ENCODE assay signal across 29 cellular contexts in the genomic region with DNA sequence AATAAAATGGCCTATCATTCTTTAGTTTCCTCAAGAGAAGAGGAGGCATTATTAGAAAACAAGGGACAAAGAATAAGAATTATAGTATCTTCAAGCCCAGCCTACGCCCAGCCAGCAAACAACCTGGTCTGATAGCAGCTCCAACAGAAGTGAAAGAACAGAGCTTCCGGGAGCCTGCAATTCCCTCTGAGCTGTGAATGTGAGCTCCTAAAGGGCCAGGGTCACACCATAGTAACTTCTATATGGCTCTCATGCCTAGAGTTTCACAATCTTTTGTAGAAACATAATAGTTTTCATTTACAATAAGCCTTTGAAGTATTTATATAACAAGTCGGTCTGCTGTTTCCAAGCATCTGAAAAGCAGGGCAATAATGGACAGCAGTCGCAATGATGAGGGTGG.
DNase-seq lines count a peak whose midpoint lies in the region; ATAC-seq and TF ChIP-seq lines count a peak whose summit lies in the region.
"Had no signal": no experiment of that assay in that cellular context is flagged by ENCODE, and none has a peak within 500 bp of the region (broad histone marks: within the 10 kb centered on the region; RNA-seq: fewer than 3 reads in every experiment).

No MANE protein-coding gene starts in this region.

- no peak overlapping the region for H3K27ac Mint-ChIP-seq in CD8-positive, alpha-beta memory T cell
- no peak overlapping the region for H3K27ac Mint-ChIP-seq in Calu3 (ENCODE audit: unreplicated experiment)
- H3K27ac Mint-ChIP-seq: CD14-positive monocyte; T-helper 1 cell treated with Interleukin-12 subunit alpha and Interleukin-12 subunit beta and Interleukin-4 antibody, amounts not matched to agents 30 μg/mL and 1 μg/mL, for 36 hours had no signal

- TF ChIP-seq CTCF in left ventricle myocardium inferior (IDR thresholded peaks at IDR 0.05; ENCODE audit: borderline replicate concordance) (no peak), transverse colon (IDR thresholded peaks at IDR 0.05) (no peak), Calu3 (IDR thresholded peaks at IDR 0.05; ENCODE audit: unreplicated experiment) (no peak)

- peak overlapping the region; percentile 13 for H3K27ac ChIP-seq in left ventricle myocardium inferior (replicated peaks)
- peak overlapping the region; percentile 86 for H3K27ac ChIP-seq in layer of hippocampus (ENCODE audit: low read depth, low read length)
- no peak overlapping the region for H3K27ac ChIP-seq in neuronal stem cell (replicated peaks; ENCODE audit: low read length)
- peak overlapping the region; percentile 29 to 66 (median 42) for H3K27ac ChIP-seq in transverse colon
- H3K27ac ChIP-seq in CD8-positive, alpha-beta memory T cell (ENCODE audit: low read depth, low read length) = no peak overlapping the region
- H3K27ac ChIP-seq: GM23248, neutrophil, prostate gland, SK-N-MC, thoracic aorta, uterus had no signal

- POLR2A ChIA-PET in CD8-positive, alpha-beta memory T cell (lab: Charles Lee) = no interaction called here

- no peak overlapping the region for H4K8ac ChIP-seq in neuronal stem cell (ENCODE audit: low read depth, low read length)

- CTCF ChIA-PET in CD8-positive, alpha-beta memory T cell (lab: Charles Lee) = no interaction called here
- CTCF ChIA-PET in Calu3 (lab: Charles Lee) = no interaction called here

- no peak overlapping the region for H2AK5ac ChIP-seq in neuronal stem cell (ENCODE audit: low read depth, low read length)

- no CpG with 5 or more reads among the region's 4 CpGs for WGBS in neuronal stem cell (ENCODE audit: extremely low coverage in 2 of 2, insufficient read length in 2 of 2, insufficient replicate concordance in 1 of 2), 2 donors
- 41% methylated on average over 4 of the region's 4 CpGs; no CpG with 5 or more reads in 1 of the 2 donors for WGBS in transverse colon (ENCODE audit: low coverage in 1 of 2), 2 donors

- H3K36me3 ChIP-seq in left ventricle myocardium inferior (no peaks in the 10 kb centered on the region), neuronal stem cell (replicated peaks in 1 of 2; ENCODE audit: control insufficient read depth in 2 of 2, insufficient read depth in 2 of 2, low read length in 2 of 2) (no peaks in the 10 kb centered on the region), transverse colon (no peaks in the 10 kb centered on the region)
- no peaks in the 10 kb centered on the region for H3K36me3 ChIP-seq in CD8-positive, alpha-beta memory T cell (ENCODE audit: insufficient read depth, low read length)
- H3K36me3 ChIP-seq: gastroesophageal sphincter, neutrophil, prostate gland, thoracic aorta, uterus had no signal

- H2BK12ac ChIP-seq in neuronal stem cell (ENCODE audit: low read length) = no peak overlapping the region

- no peak overlapping the region for H3K4ac ChIP-seq in neuronal stem cell (ENCODE audit: low read length)

- H3K18ac ChIP-seq in neuronal stem cell (ENCODE audit: low read length) = no peak overlapping the region

- H3K4me1 ChIP-seq in left ventricle myocardium inferior (peaks cover 47% of the 10 kb centered on the region), neuronal stem cell (ENCODE audit: control insufficient read depth in 2 of 2, insufficient read depth in 1 of 2, low read depth in 1 of 2, low read length in 2 of 2) (peaks cover 11 to 21% of the 10 kb centered on the region in 2 donors), transverse colon (peaks cover 0 to 47% (median 10%) of the 10 kb centered on the region in 4 donors)
- H3K4me1 ChIP-seq in CD8-positive, alpha-beta memory T cell (ENCODE audit: insufficient read depth, low read length) = no peaks in the 10 kb centered on the region
- H3K4me1 ChIP-seq: prostate gland, uterus had no signal

- in situ Hi-C loops in transverse colon (cut with MboI; ENCODE audit: low pct_ligation_motif_present in 1 of 4, low pct_unique_long_range_greater_than_20kb in 1 of 4, low sequenced_read_pairs in 3 of 4) = no loop called here

- H3K79me1 ChIP-seq in neuronal stem cell (ENCODE audit: low read depth, low read length) = no peaks in the 10 kb centered on the region

- H2AFZ ChIP-seq in neuronal stem cell (ENCODE audit: low read length) = peak overlapping the region; percentile 8
- H2AFZ ChIP-seq: GM23248 had no signal

- no peaks in the 10 kb centered on the region for H3K27me3 ChIP-seq in left ventricle myocardium inferior (ENCODE audit: low read depth)
- H3K27me3 ChIP-seq in layer of hippocampus (ENCODE audit: control insufficient read depth, insufficient read depth, low read length) = no peaks in the 10 kb centered on the region
- H3K27me3 ChIP-seq in neuronal stem cell (ENCODE audit: control insufficient read depth in 3 of 3, insufficient read depth in 3 of 3, low read depth in 1 of 3, low read length in 3 of 3) = no peaks in the 10 kb centered on the region
- no peaks in the 10 kb centered on the region for H3K27me3 ChIP-seq in transverse colon
- H3K27me3 ChIP-seq in CD8-positive, alpha-beta memory T cell (ENCODE audit: insufficient read depth, low read length, poor library complexity, severe bottlenecking) = no peaks in the 10 kb centered on the region
- H3K27me3 ChIP-seq: gastroesophageal sphincter, neutrophil, uterus had no signal

- H3K4me3 ChIP-seq in left ventricle myocardium inferior = no peak overlapping the region
- H3K4me3 ChIP-seq in neuronal stem cell (ENCODE audit: low read length in 2 of 2) = no peak overlapping the region
- no peak overlapping the region for H3K4me3 ChIP-seq in transverse colon
- no peak overlapping the region for H3K4me3 ChIP-seq in CD8-positive, alpha-beta memory T cell (ENCODE audit: low read length)
- H3K4me3 ChIP-seq: gastroesophageal sphincter, GM23248, prostate gland, SK-N-MC, thoracic aorta, uterus had no signal

- no peak overlapping the region for H3K9ac ChIP-seq in neuronal stem cell (ENCODE audit: low read depth, low read length, poor library complexity)
- H3K9ac ChIP-seq: GM23248 had no signal

- DNase-seq in left ventricle myocardium inferior (no peak), Right ventricle myocardium superior (no peak), neuronal stem cell (ENCODE audit: low spot score) (no peak), transverse colon (peak; percentile 50), Calu3 (no peak)
- no peak for DNase-seq in CD8-positive, alpha-beta memory T cell
- DNase-seq: 8988T; activated T-cell treated with anti-CD3 and anti-CD28 coated beads, Interleukin-2, amount 50 U/mL, for 48 hours; GM23248; KBM-7; mammary epithelial cell; NCI-H1092 treated with DMSO at 0.1 percent for 48 hours; NCI-H1694 treated with DMSO at 0.1 percent for 48 hours; NCI-H446 treated with DMSO at 0.1 percent for 48 hours; NCI-H82; RPMI8226; stimulated activated CD4-positive, alpha-beta T cell treated with anti-CD3 and anti-CD28 coated beads, Interleukin-15, amount 100 ng/mL, for 24 hours; stimulated activated naive B cell treated with anti-CD40 and anti-IgM and Interleukin-4, amounts not matched to agents 10 μg/mL and 1 μg/mL and 100 μg/mL, for 72 hours; uterus had no signal

- intact Hi-C loops in left ventricle myocardium inferior (cut with micrococcal nuclease) = no loop called here
- intact Hi-C loops in Right ventricle myocardium superior (cut with DNase I) = no loop called here
- intact Hi-C loops in transverse colon (cut with DNase I; ENCODE audit: low total_unique reads) = no loop called here
- intact Hi-C loops in Calu3 (cut with micrococcal nuclease; ENCODE audit: unreplicated experiment) = no loop called here

- no peak overlapping the region for H3K14ac ChIP-seq in neuronal stem cell (ENCODE audit: low read length)

- H3K4me2 ChIP-seq in neuronal stem cell (ENCODE audit: insufficient read depth, low read length, poor library complexity, severe bottlenecking) = no peak overlapping the region

- no peak overlapping the region for H3K4me3 Mint-ChIP-seq in CD8-positive, alpha-beta memory T cell
- H3K4me3 Mint-ChIP-seq in Calu3 (ENCODE audit: low read depth, unreplicated experiment) = no peak overlapping the region
- H3K4me3 Mint-ChIP-seq: CD14-positive monocyte; central memory CD8-positive, alpha-beta T cell; stimulated activated naive B cell treated with anti-CD40 and anti-IgM and Interleukin-4, amounts not matched to agents 10 μg/mL and 1 μg/mL and 100 μg/mL, for 72 hours; T-helper 1 cell treated with Interleukin-12 subunit alpha and Interleukin-12 subunit beta and Interleukin-4 antibody, amounts not matched to agents 30 μg/mL and 1 μg/mL, for 36 hours had no signal

- no peak overlapping the region for H3K23ac ChIP-seq in neuronal stem cell (ENCODE audit: low read depth, low read length, poor library complexity)

- H2BK120ac ChIP-seq in neuronal stem cell (ENCODE audit: low read depth, low read length) = no peak overlapping the region

- no peaks in the 10 kb centered on the region for H3K9me3 ChIP-seq in left ventricle myocardium inferior (replicated peaks)
- H3K9me3 ChIP-seq in neuronal stem cell (replicated peaks in 1 of 2; ENCODE audit: control insufficient read depth in 2 of 2, insufficient read depth in 1 of 2, low read depth in 1 of 2, low read length in 2 of 2) = no peaks in the 10 kb centered on the region
- H3K9me3 ChIP-seq in transverse colon = no peaks in the 10 kb centered on the region
- H3K9me3 ChIP-seq in CD8-positive, alpha-beta memory T cell (ENCODE audit: low read length) = no peaks in the 10 kb centered on the region
- H3K9me3 ChIP-seq: gastroesophageal sphincter, neutrophil, prostate gland, thoracic aorta, uterus had no signal

- ATAC-seq in Right ventricle myocardium superior (ENCODE audit: poor library complexity) (no peak), GM21381 (IDR thresholded peaks at IDR 0.05; ENCODE audit: unreplicated experiment) (no peak)
- ATAC-seq: gastroesophageal sphincter; stimulated activated naive B cell treated with anti-CD40 and anti-IgM and Interleukin-4, amounts not matched to agents 10 μg/mL and 1 μg/mL and 100 μg/mL, for 72 hours had no signal

- no peak overlapping the region for H2BK5ac ChIP-seq in neuronal stem cell (ENCODE audit: low read length)

- H3K27me3 Mint-ChIP-seq in CD8-positive, alpha-beta memory T cell = peaks cover 0 to 3% of the 10 kb centered on the region in 2 donors
- H3K27me3 Mint-ChIP-seq in Calu3 (ENCODE audit: unreplicated experiment) = no peaks in the 10 kb centered on the region
- H3K27me3 Mint-ChIP-seq: central memory CD8-positive, alpha-beta T cell; stimulated activated naive B cell treated with anti-CD40 and anti-IgM and Interleukin-4, amounts not matched to agents 10 μg/mL and 1 μg/mL and 100 μg/mL, for 72 hours had no signal

- no peaks in the 10 kb centered on the region for H3K4me1 Mint-ChIP-seq in CD8-positive, alpha-beta memory T cell
- H3K4me1 Mint-ChIP-seq in Calu3 (ENCODE audit: low read depth, unreplicated experiment) = peaks cover 23% of the 10 kb centered on the region
- H3K4me1 Mint-ChIP-seq: central memory CD8-positive, alpha-beta T cell had no signal

- no peak overlapping the region for H4K91ac ChIP-seq in neuronal stem cell (ENCODE audit: low read depth, low read length, poor library complexity)

- no peak for TF ChIP-seq EP300 in transverse colon (IDR thresholded peaks at IDR 0.05; ENCODE audit: low read depth)

- peaks cover 0 to 3% (median 0%) of the 10 kb centered on the region in 3 donors for H3K36me3 Mint-ChIP-seq in CD8-positive, alpha-beta memory T cell
- H3K36me3 Mint-ChIP-seq in Calu3 (ENCODE audit: insufficient read depth, unreplicated experiment) = no peaks in the 10 kb centered on the region

- no peak overlapping the region for H2BK15ac ChIP-seq in neuronal stem cell (ENCODE audit: low read length)

- BruUV-seq in Calu3 (replicated peaks; lab: Mats Ljungman, UMichigan) = no TSS peak

- no peaks in the 10 kb centered on the region for H3K9me3 Mint-ChIP-seq in CD8-positive, alpha-beta memory T cell
- H3K9me3 Mint-ChIP-seq in Calu3 (ENCODE audit: low read depth, unreplicated experiment) = no peaks in the 10 kb centered on the region
- H3K9me3 Mint-ChIP-seq: CD14-positive monocyte; central memory CD8-positive, alpha-beta T cell; T-helper 1 cell treated with Interleukin-12 subunit alpha and Interleukin-12 subunit beta and Interleukin-4 antibody, amounts not matched to agents 30 μg/mL and 1 μg/mL, for 36 hours had no signal

- TF ChIP-seq POLR2A in transverse colon (IDR thresholded peaks at IDR 0.05) = no peak

Comparison
In these comparisons a context has a peak if more than half of its experiments do, and no peak if none do; other contexts are left out.
1. H3K27ac ChIP-seq: peak in left ventricle myocardium inferior (single experiment), layer of hippocampus (single experiment) and transverse colon (4 of 4); none in neuronal stem cell (single experiment) and CD8-positive, alpha-beta memory T cell (single experiment).